ENCODE assay signal across 10 cellular contexts in genomic region chr9:69190086-69190865, GRCh38.
DNase-seq lines count a peak whose midpoint lies in the region; ATAC-seq and TF ChIP-seq lines count a peak whose summit lies in the region.
"Had no signal": no experiment of that assay in that cellular context is flagged by ENCODE, and none has a peak within 500 bp of the region (broad histone marks: within the 10 kb centered on the region; RNA-seq: fewer than 3 reads in every experiment).

No MANE protein-coding gene starts in this region.

- in situ Hi-C loops in ACHN (cut with HindIII; ENCODE audit: low pct_ligation_motif_present, low pct_unique_long_range_greater_than_20kb, low sequenced_read_pairs): no loop called here

- ATAC-seq in DND-41 (ENCODE audit: insufficient read depth, low read depth) (no peak), GM19455 (IDR thresholded peaks at IDR 0.05; ENCODE audit: unreplicated experiment) (peak; percentile 55), HG03064 (IDR thresholded peaks at IDR 0.05; ENCODE audit: low read depth, unreplicated experiment) (peak; percentile 64), RWPE2 (ENCODE audit: low read depth) (no peak)

- no peak overlapping the region for H3K4me3 ChIP-seq in DND-41 (ENCODE audit: low read depth in 1 of 2, low read length in 2 of 2)
- H3K4me3 ChIP-seq in RWPE2 (ENCODE audit: severe bottlenecking): no peak overlapping the region
- H3K4me3 ChIP-seq: neural progenitor cell had no signal

- no peak overlapping the region for H3K4me2 ChIP-seq in DND-41 (ENCODE audit: insufficient read depth, low read length)
- H3K4me2 ChIP-seq: neural progenitor cell had no signal

- H2AFZ ChIP-seq in DND-41 (ENCODE audit: low read depth, low read length): no peak overlapping the region
- H2AFZ ChIP-seq: neural progenitor cell had no signal

- DNase-seq in DND-41 (no peak), RWPE2 (ENCODE audit: low spot score) (no peak), HuH-7.5 (ENCODE audit: low spot score) (no peak), ACHN (no peak), NCI-H69 (lab: John Stamatoyannopoulos, UW) (no peak), retina (no peak)
- DNase-seq: activated naive CD4-positive, alpha-beta T cell had no signal

- H3K27ac ChIP-seq in DND-41 (ENCODE audit: low read length) (peak overlapping the region; percentile 75), RWPE2 (ENCODE audit: poor library complexity, severe bottlenecking) (peak overlapping the region; percentile 17)
- H3K27ac ChIP-seq: neural progenitor cell had no signal

- H3K27me3 ChIP-seq in DND-41 (ENCODE audit: insufficient read depth, low read length, poor library complexity): no peaks in the 10 kb centered on the region
- no peaks in the 10 kb centered on the region for H3K27me3 ChIP-seq in RWPE2 (ENCODE audit: insufficient read depth, poor library complexity, severe bottlenecking)
- H3K27me3 ChIP-seq: neural progenitor cell had no signal

- no peak for TF ChIP-seq CTCF in DND-41 (IDR thresholded peaks at IDR 0.05; ENCODE audit: borderline replicate concordance, extremely low read depth, low read length, poor library complexity, severe bottlenecking)
- TF ChIP-seq CTCF in RWPE2 (IDR thresholded peaks at IDR 0.05; ENCODE audit: poor library complexity, severe bottlenecking): no peak

- H3K4me1 ChIP-seq in DND-41 (ENCODE audit: insufficient read depth, low read length) (peaks cover 29% of the 10 kb centered on the region), RWPE2 (ENCODE audit: insufficient read depth, poor library complexity, severe bottlenecking) (peaks cover 22% of the 10 kb centered on the region)

- H3K9me3 ChIP-seq in DND-41 (ENCODE audit: insufficient read depth, low read length, severe bottlenecking) (no peaks in the 10 kb centered on the region), RWPE2 (ENCODE audit: severe bottlenecking) (no peaks in the 10 kb centered on the region)

- H3K36me3 ChIP-seq in DND-41 (ENCODE audit: insufficient read depth, low read length): no peaks in the 10 kb centered on the region
- H3K36me3 ChIP-seq in RWPE2 (ENCODE audit: low read depth): peaks cover 13% of the 10 kb centered on the region
- H3K36me3 ChIP-seq: neural progenitor cell had no signal

- 0 out of 2 replicates have a peak overlapping the region, but pooled peaks have one; percentile 30 for H3K9ac ChIP-seq in DND-41 (ENCODE audit: low read depth, low read length)
- H3K9ac ChIP-seq: neural progenitor cell had no signal

- H3K79me2 ChIP-seq in DND-41 (ENCODE audit: insufficient read depth, low read length): peaks cover 2% of the 10 kb centered on the region; the same call in 1 of the 2 replicates

- no peaks in the 10 kb centered on the region for H4K20me1 ChIP-seq in DND-41 (ENCODE audit: insufficient read depth, low read length)

Comparison
In these comparisons a context has a peak if more than half of its experiments do, and no peak if none do; other contexts are left out.
1. ATAC-seq: peak in GM19455 (single experiment) and HG03064 (single experiment); none in DND-41 (single experiment) and RWPE2 (single experiment).